In the genomic region with DNA sequence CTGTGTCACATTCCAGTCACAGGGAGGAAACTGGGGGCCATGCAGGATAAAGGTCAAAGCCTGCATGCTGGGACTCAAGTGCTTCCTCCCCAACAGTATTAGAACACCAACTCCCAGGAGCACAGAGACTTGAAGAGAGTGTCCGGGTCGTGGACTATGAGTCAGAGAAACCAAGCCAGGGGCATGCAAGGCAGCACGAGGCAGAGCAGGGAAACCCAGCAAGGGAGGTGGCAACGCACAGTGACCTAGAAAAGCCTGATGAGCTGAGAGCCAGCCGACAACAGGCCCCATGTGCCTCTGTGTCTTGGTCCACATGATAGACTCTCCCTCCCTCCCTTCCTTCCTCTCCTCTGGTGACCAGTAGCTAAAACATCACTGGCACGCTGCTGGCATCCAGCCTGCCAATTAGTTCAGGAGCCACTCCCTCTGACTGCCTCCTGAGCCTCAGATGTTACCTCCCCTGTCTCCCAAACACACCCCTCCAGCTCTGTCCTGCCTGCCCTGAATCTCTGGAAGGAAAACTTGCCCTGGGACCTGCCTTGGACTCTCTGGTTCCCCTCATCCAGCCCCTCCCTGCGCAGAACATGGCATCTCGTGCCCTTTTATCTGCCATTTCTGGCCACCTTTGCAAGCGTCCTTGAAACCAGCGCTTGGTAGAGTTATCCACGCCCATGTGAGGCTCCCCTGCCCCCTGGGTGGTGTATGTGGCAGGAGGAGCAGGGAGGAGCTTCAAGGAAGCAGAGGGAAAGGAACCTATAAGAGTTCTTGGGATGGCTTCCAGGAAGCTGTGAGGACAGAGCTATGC, we compare ENCODE assay signal across 11 cellular contexts. TPM values are rescaled to one million over a fixed set of nuclear protein-coding genes. Genes with fewer than 3 reads are reported as not detected.
A peak's percentile ranks its signal among the peaks of the same experiment; 100 is the strongest.
DNase-seq lines count a peak whose midpoint lies in the region; ATAC-seq and TF ChIP-seq lines count a peak whose summit lies in the region.
"Had no signal": no experiment of that assay in that cellular context is flagged by ENCODE, and none has a peak within 500 bp of the region (broad histone marks: within the 10 kb centered on the region; RNA-seq: fewer than 3 reads in every experiment).

No MANE protein-coding gene starts in this region.

- H4K91ac ChIP-seq in IMR-90 (ENCODE audit: insufficient read depth, low read depth, low read length) (no peak overlapping the region), mesenchymal stem cell (ENCODE audit: low read length) (no peak overlapping the region)

- H3K4me2 ChIP-seq in IMR-90 (ENCODE audit: low read depth, low read length) (no peak overlapping the region), mesenchymal stem cell (ENCODE audit: low read length, poor library complexity, severe bottlenecking) (no peak overlapping the region)

- CTCF ChIA-PET in IMR-90 (lab: Yijun Ruan, JAX): interaction anchor here (0.6 kb wide), 1 partner anchor 430 kb away, joined by 3 read pairs; no protein-coding TSS in a partner anchor

- no peak overlapping the region for H2BK20ac ChIP-seq in IMR-90 (ENCODE audit: low read depth, low read length)

- H3K23ac ChIP-seq in IMR-90 (ENCODE audit: low read depth, low read length) (no peak overlapping the region), mesenchymal stem cell (ENCODE audit: low read length in 2 of 2) (no peak overlapping the region)

- H3K27ac ChIP-seq in IMR-90 (ENCODE audit: insufficient read depth, low read length): no peak overlapping the region
- H3K27ac ChIP-seq in colonic mucosa: peak overlapping the region; percentile 83
- H3K27ac ChIP-seq in mesenchymal stem cell (ENCODE audit: low read length, poor library complexity, severe bottlenecking): no peak overlapping the region
- H3K27ac ChIP-seq in effector memory CD4-positive, alpha-beta T cell (ENCODE audit: insufficient read depth, low read length, poor library complexity, severe bottlenecking): no peak overlapping the region

- no peak overlapping the region for H2AK5ac ChIP-seq in IMR-90 (ENCODE audit: low read depth, low read length)
- no peak overlapping the region for H2AK5ac ChIP-seq in mesenchymal stem cell (ENCODE audit: low read length, severe bottlenecking)

- H3K14ac ChIP-seq in IMR-90 (replicated peaks; ENCODE audit: low read depth, low read length) (no peak overlapping the region), mesenchymal stem cell (ENCODE audit: low read length in 2 of 2) (peak overlapping the region in 1 of 2 experiments; percentile 16)

- H3K79me1 ChIP-seq in IMR-90 (ENCODE audit: low read depth in 1 of 2, low read length in 2 of 2) (no peaks in the 10 kb centered on the region), mesenchymal stem cell (replicated peaks; ENCODE audit: low read length, poor library complexity, severe bottlenecking) (no peaks in the 10 kb centered on the region)

- no peak overlapping the region for H3K4me3 ChIP-seq in AG09309 (ENCODE audit: control insufficient read depth, low read depth, low read length)
- no peak overlapping the region for H3K4me3 ChIP-seq in IMR-90 (ENCODE audit: insufficient read depth, low read depth, low read length)
- H3K4me3 ChIP-seq in colonic mucosa: no peak overlapping the region
- no peak overlapping the region for H3K4me3 ChIP-seq in mesenchymal stem cell (ENCODE audit: insufficient read depth in 1 of 2, low read depth in 1 of 2, low read length in 2 of 2)
- no peak overlapping the region for H3K4me3 ChIP-seq in effector memory CD4-positive, alpha-beta T cell (ENCODE audit: insufficient read depth, low read depth, low read length, poor library complexity, severe bottlenecking)

- peak; percentile 58 for DNase-seq in AG09309 (ENCODE audit: low read depth)
- peak; percentile 59 for DNase-seq in IMR-90
- peak; percentile 86 for DNase-seq in colonic mucosa
- DNase-seq in mesenchymal stem cell: peak; percentile 69
- DNase-seq in activated naive CD4-positive, alpha-beta T cell treated with anti-CD3 and anti-CD28 coated beads, Interleukin-2, amount 50 U/mL, for 16 hours: no peak
- DNase-seq in effector memory CD4-positive, alpha-beta T cell: no peak
- no peak for DNase-seq in OCI-M1 (lab: John Stamatoyannopoulos, UW)
- DNase-seq in stimulated activated CD4-positive, alpha-beta T cell treated with anti-CD3 and anti-CD28 coated beads, Interleukin-4, amount 100 ng/mL, for 4 hours: no peak
- DNase-seq: activated CD4-positive, CD25-positive, alpha-beta regulatory T cell treated with anti-CD3 and anti-CD28 coated beads, Interleukin-2, amount 50 U/mL, for 72 hours; NCI-H510A; stimulated activated CD4-positive, alpha-beta T cell treated with anti-CD3 and anti-CD28 coated beads, Interleukin-4, amount 100 ng/mL, for 1 hour had no signal

- no peak overlapping the region for H3K56ac ChIP-seq in IMR-90 (ENCODE audit: extremely low read depth, insufficient read depth, low read length)

- TF ChIP-seq POLR2A in IMR-90 (IDR thresholded peaks at IDR 0.05; ENCODE audit: low read depth, low read length): no peak

- H3K18ac ChIP-seq in IMR-90 (ENCODE audit: low read depth, low read length): no peak overlapping the region
- no peak overlapping the region for H3K18ac ChIP-seq in mesenchymal stem cell (ENCODE audit: low read depth in 1 of 2, low read length in 2 of 2)

- no peaks in the 10 kb centered on the region for H4K20me1 ChIP-seq in IMR-90 (ENCODE audit: insufficient read depth, low read length)

- POLR2A ChIA-PET in IMR-90 (lab: Charles Lee; ENCODE audit: unreplicated experiment): no interaction called here

- H3K9me3 ChIP-seq in IMR-90 (ENCODE audit: control insufficient read depth, insufficient read depth, low read length) (no peaks in the 10 kb centered on the region), colonic mucosa (no peaks in the 10 kb centered on the region), mesenchymal stem cell (ENCODE audit: control insufficient read depth, low read length) (no peaks in the 10 kb centered on the region)
- no peaks in the 10 kb centered on the region for H3K9me3 ChIP-seq in effector memory CD4-positive, alpha-beta T cell (ENCODE audit: control insufficient read depth, low read length)

- peak overlapping the region; percentile 34 for H2AK9ac ChIP-seq in IMR-90 (replicated peaks; ENCODE audit: low read depth, low read length, poor library complexity)

- TF ChIP-seq CTCF in AG09309 (IDR thresholded peaks at IDR 0.05; ENCODE audit: control insufficient read depth, insufficient read depth, low read depth, low read length, missing control alignments): no peak
- TF ChIP-seq CTCF in IMR-90 (conservative IDR thresholded peaks at IDR 0.05; ENCODE audit: low read depth, low read length): no peak
- no peak for TF ChIP-seq CTCF in colonic mucosa (IDR thresholded peaks at IDR 0.05)

- peak overlapping the region; percentile 80 for H2AFZ ChIP-seq in IMR-90 (replicated peaks; ENCODE audit: low read length, poor library complexity)
- H2AFZ ChIP-seq in mesenchymal stem cell (ENCODE audit: low read depth, low read length): no peak overlapping the region

- H2BK120ac ChIP-seq in IMR-90 (ENCODE audit: low read depth, low read length): peak overlapping the region; percentile 14; the same call in 1 of the 2 replicates
- H2BK120ac ChIP-seq in mesenchymal stem cell (ENCODE audit: low read depth, low read length): no peak overlapping the region

- no peak for TF ChIP-seq RAD21 in IMR-90 (IDR thresholded peaks at IDR 0.05; ENCODE audit: low read length)

- dilution Hi-C loops in IMR-90 (cut with HindIII; ENCODE audit: low sequenced_read_pairs, unreplicated experiment): no loop called here

- H2BK12ac ChIP-seq in mesenchymal stem cell (ENCODE audit: low read length in 2 of 2): no peak overlapping the region

- no TSS peak for BruUV-seq in IMR-90 (replicated peaks; lab: Mats Ljungman, UMichigan)

- WGBS in IMR-90 (ENCODE audit: extremely low coverage in 2 of 2, insufficient read length in 1 of 2), 2 experiments: 75% methylated on average over 1 of the region's 11 CpGs; no CpG with 5 or more reads in 1 of the 2 experiments
- WGBS in mesenchymal stem cell: 37% methylated on average over 11 of the region's 11 CpGs

- no peak overlapping the region for H4K5ac ChIP-seq in IMR-90 (ENCODE audit: low read depth, low read length)

- H3K27me3 ChIP-seq in IMR-90 (ENCODE audit: control insufficient read depth, insufficient read depth, low read length): peaks cover 33% of the 10 kb centered on the region
- no peaks in the 10 kb centered on the region for H3K27me3 ChIP-seq in colonic mucosa
- H3K27me3 ChIP-seq in mesenchymal stem cell (ENCODE audit: control insufficient read depth in 1 of 2, insufficient read depth in 1 of 2, low read length in 2 of 2): peaks cover 39 to 57% of the 10 kb centered on the region in 2 experiments
- H3K27me3 ChIP-seq in effector memory CD4-positive, alpha-beta T cell (replicated peaks; ENCODE audit: control insufficient read depth, insufficient read depth, low read length, poor library complexity, severe bottlenecking): peaks cover 13% of the 10 kb centered on the region

- H2BK5ac ChIP-seq in IMR-90 (ENCODE audit: low read depth, low read length, poor library complexity, severe bottlenecking) (no peak overlapping the region), mesenchymal stem cell (ENCODE audit: low read depth, low read length, poor library complexity, severe bottlenecking) (no peak overlapping the region)

- H3K4ac ChIP-seq in IMR-90 (ENCODE audit: low read depth, low read length) (0 out of 2 replicates have a peak overlapping the region, but pooled peaks have one; percentile 22), mesenchymal stem cell (ENCODE audit: low read depth in 1 of 2, low read length in 2 of 2) (no peak overlapping the region)

- intact Hi-C loops in IMR-90 (cut with micrococcal nuclease) (no loop called here), colonic mucosa (cut with DNase I) (no loop called here)

- H3K36me3 ChIP-seq in IMR-90 (ENCODE audit: control insufficient read depth, insufficient read depth, low read length) (no peaks in the 10 kb centered on the region), colonic mucosa (no peaks in the 10 kb centered on the region), mesenchymal stem cell (ENCODE audit: control insufficient read depth in 1 of 2, insufficient read depth in 2 of 2, low read depth in 1 of 2, low read length in 2 of 2) (no peaks in the 10 kb centered on the region)
- H3K36me3 ChIP-seq in effector memory CD4-positive, alpha-beta T cell (ENCODE audit: control insufficient read depth, insufficient read depth, low read length): no peaks in the 10 kb centered on the region

- H3K9me1 ChIP-seq in IMR-90 (ENCODE audit: insufficient read depth, low read length): no peaks in the 10 kb centered on the region

- in situ Hi-C loops in IMR-90 (cut with MboI; ENCODE audit: low sequenced_read_pairs): no loop called here

- no peak overlapping the region for H2BK15ac ChIP-seq in IMR-90 (ENCODE audit: low read depth, low read length)
- H2BK15ac ChIP-seq in mesenchymal stem cell (ENCODE audit: low read depth, poor library complexity, severe bottlenecking): no peak overlapping the region

- peak overlapping the region in 1 of 2 experiments; percentile 66; a peak in 1 of 4 replicates for H4K8ac ChIP-seq in IMR-90 (ENCODE audit: low read depth in 2 of 2, low read length in 2 of 2)
- H4K8ac ChIP-seq in mesenchymal stem cell (ENCODE audit: low read length): no peak overlapping the region

- H3K9ac ChIP-seq in IMR-90 (ENCODE audit: low read depth, low read length) (no peak overlapping the region), colonic mucosa (ENCODE audit: low read depth in 2 of 2, low read length in 2 of 2) (peak overlapping the region in 1 of 2 donors; percentile 38), mesenchymal stem cell (ENCODE audit: low read length) (no peak overlapping the region)

- ATAC-seq in IMR-90 (ENCODE audit: low read depth): peak; percentile 91

- peaks cover 3% of the 10 kb centered on the region for H3K4me1 ChIP-seq in IMR-90 (ENCODE audit: control insufficient read depth, insufficient read depth, low read length)
- no peaks in the 10 kb centered on the region for H3K4me1 ChIP-seq in colonic mucosa
- peaks cover 5% of the 10 kb centered on the region for H3K4me1 ChIP-seq in mesenchymal stem cell (ENCODE audit: control insufficient read depth, insufficient read depth, low read depth, low read length)
- H3K4me1 ChIP-seq in effector memory CD4-positive, alpha-beta T cell (ENCODE audit: control insufficient read depth, insufficient read depth, low read length, poor library complexity, severe bottlenecking): no peaks in the 10 kb centered on the region

RNA-seq across cellular contexts. Expression of gene RNF39, which starts 16.2 kb away (rescaled TPM):
- not detected in 2 replicates for total RNA-seq in IMR-90 (2012; rRNA removed)
- not detected in 2 replicates for polyA plus RNA-seq in IMR-90 (2012; rRNA removed)
- polyA plus RNA-seq in IMR-90 (2012; cell fraction: cytosol; rRNA removed): 0.02 TPM in 1 of 2 replicates, not detected in the other
- 0.06 TPM in 1 of 2 replicates, not detected in the other for polyA plus RNA-seq in IMR-90 (2012; cell fraction: nucleus; rRNA removed; ENCODE audit: low replicate concordance)
- 1 to 10 TPM in 1 of 2 donors, under 1 TPM in 1; 0.93 to 1.6 TPM for total RNA-seq in colonic mucosa
- not detected for polyA plus RNA-seq in mesenchymal stem cell (2013, experiment 1 of 2)
- not detected for polyA plus RNA-seq in mesenchymal stem cell (2013, experiment 2 of 2)

RNA-seq across cellular contexts. Expression of gene TRIM31, which starts 21.1 kb away (rescaled TPM):
- not detected in 2 replicates for total RNA-seq in IMR-90 (2012; rRNA removed)
- not detected in 2 replicates for polyA plus RNA-seq in IMR-90 (2012; rRNA removed)
- polyA plus RNA-seq in IMR-90 (2012; cell fraction: cytosol; rRNA removed): not detected in 2 replicates
- not detected in 2 replicates for polyA plus RNA-seq in IMR-90 (2012; cell fraction: nucleus; rRNA removed; ENCODE audit: low replicate concordance)
- total RNA-seq in colonic mucosa: 10 to 100 TPM; 44.4 to 51.2 TPM
- not detected for polyA plus RNA-seq in mesenchymal stem cell (2013, experiment 1 of 2)
- not detected for polyA plus RNA-seq in mesenchymal stem cell (2013, experiment 2 of 2)

RNA-seq across cellular contexts. Expression of gene PPP1R11, which starts 24.8 kb away (rescaled TPM):
- total RNA-seq in IMR-90 (2012; rRNA removed) (15.6 and 16.7 TPM in 2 replicates), colonic mucosa (10 to 100 TPM; 77.9 to 87.1 TPM)
- 44.6 and 46.0 TPM in 2 replicates for polyA plus RNA-seq in IMR-90 (2012; rRNA removed)
- 24.8 and 30.0 TPM in 2 replicates for polyA plus RNA-seq in IMR-90 (2012; cell fraction: cytosol; rRNA removed)
- 10.6 and 40.6 TPM in 2 replicates for polyA plus RNA-seq in IMR-90 (2012; cell fraction: nucleus; rRNA removed; ENCODE audit: low replicate concordance)
- 57.2 TPM for polyA plus RNA-seq in mesenchymal stem cell (2013, experiment 1 of 2)
- polyA plus RNA-seq in mesenchymal stem cell (2013, experiment 2 of 2): 54.2 TPM

RNA-seq across cellular contexts. Expression of gene POLR1H, which starts 30.7 kb away (rescaled TPM):
- total RNA-seq in IMR-90 (2012; rRNA removed) (34.6 and 35.0 TPM in 2 replicates), colonic mucosa (10 to 100 TPM; 33.2 to 38.4 TPM)
- 24.6 and 25.5 TPM in 2 replicates for polyA plus RNA-seq in IMR-90 (2012; rRNA removed)
- 36.5 and 36.8 TPM in 2 replicates for polyA plus RNA-seq in IMR-90 (2012; cell fraction: cytosol; rRNA removed)
- 18.3 and 22.1 TPM in 2 replicates for polyA plus RNA-seq in IMR-90 (2012; cell fraction: nucleus; rRNA removed; ENCODE audit: low replicate concordance)
- polyA plus RNA-seq in mesenchymal stem cell (2013, experiment 1 of 2): 31.6 TPM
- 33.7 TPM for polyA plus RNA-seq in mesenchymal stem cell (2013, experiment 2 of 2)

RNA-seq across cellular contexts. Expression of gene TRIM40, which starts 44.2 kb away (rescaled TPM):
- total RNA-seq in IMR-90 (2012; rRNA removed) (not detected in 2 replicates), colonic mucosa (10 to 100 TPM; 10.7 to 17.0 TPM)
- polyA plus RNA-seq in IMR-90 (2012; rRNA removed): not detected in 2 replicates
- not detected in 2 replicates for polyA plus RNA-seq in IMR-90 (2012; cell fraction: cytosol; rRNA removed)
- polyA plus RNA-seq in IMR-90 (2012; cell fraction: nucleus; rRNA removed; ENCODE audit: low replicate concordance): not detected in 2 replicates
- not detected for polyA plus RNA-seq in mesenchymal stem cell (2013, experiment 1 of 2)
- not detected for polyA plus RNA-seq in mesenchymal stem cell (2013, experiment 2 of 2)

Comparison
In these comparisons a context has a peak if more than half of its experiments do, and no peak if none do; other contexts are left out.
1. DNase-seq: peak in AG09309 (single experiment), IMR-90 (single experiment), colonic mucosa (single experiment) and mesenchymal stem cell (single experiment); none in activated naive CD4-positive, alpha-beta T cell treated with anti-CD3 and anti-CD28 coated beads, Interleukin-2, amount 50 U/mL, for 16 hours (single experiment), effector memory CD4-positive, alpha-beta T cell (0 of 3), OCI-M1 (single experiment) and stimulated activated CD4-positive, alpha-beta T cell treated with anti-CD3 and anti-CD28 coated beads, Interleukin-4, amount 100 ng/mL, for 4 hours (0 of 2).
2. RNA of gene TRIM31, which starts 21.1 kb away (total RNA-seq): 44.4 to 51.2 TPM in colonic mucosa; not detected in IMR-90; every median in the first group is over 10 times any median in the second.